In genomic region chr14:90551070-90551704, GRCh38 we compare ENCODE assay signal across 19 cellular contexts.
DNase-seq lines count a peak whose midpoint lies in the region; FAIRE-seq and TF ChIP-seq lines count a peak whose summit lies in the region.
"Had no signal": no experiment of that assay in that cellular context is flagged by ENCODE, and none has a peak within 500 bp of the region (broad histone marks: within the 10 kb centered on the region; RNA-seq: fewer than 3 reads in every experiment).

No MANE protein-coding gene starts in this region.

- no peaks in the 10 kb centered on the region for H3K9me2 ChIP-seq in SK-N-SH

- H3K36me3 ChIP-seq in SK-N-SH (replicated peaks in 1 of 2; ENCODE audit: control insufficient read depth in 1 of 2, insufficient read depth in 2 of 2, low read length in 1 of 2) = no peaks in the 10 kb centered on the region

- peak overlapping the region; percentile 67 to 73; a peak in 3 of 4 replicates for H3K27ac ChIP-seq in SK-N-SH (ENCODE audit: low read depth in 2 of 2, low read length in 1 of 2)
- H3K27ac ChIP-seq in caudate nucleus (ENCODE audit: low read depth, low read length) = peak overlapping the region; percentile 86
- H3K27ac ChIP-seq in temporal lobe (ENCODE audit: low read depth, low read length) = peak overlapping the region; percentile 60

- no peaks in the 10 kb centered on the region for H3K27me3 Mint-ChIP-seq in activated T-cell treated with anti-CD3 and anti-CD28 coated beads, Interleukin-2, amount 50 U/mL, for 24 hours
- H3K27me3 Mint-ChIP-seq: activated naive CD4-positive, alpha-beta T cell treated with anti-CD3 and anti-CD28 coated beads, Interleukin-2, amount 50 U/mL, for 24 hours had no signal

- H3K4me3 ChIP-seq in SK-N-SH (ENCODE audit: low read depth in 2 of 2, low read length in 1 of 2) = no peak overlapping the region
- H3K4me3 ChIP-seq: tibial nerve had no signal

- CTCF ChIA-PET in SK-N-SH (lab: Yijun Ruan, JAX) = interaction anchor here (1.1 to 1.9 kb wide), 2 partner anchors 146 to 151 kb away, joined by 5 to 7 read pairs; no protein-coding TSS in a partner anchor

- no peak for TF ChIP-seq RAD21 in SK-N-SH (IDR thresholded peaks at IDR 0.05; ENCODE audit: low read length)

- no peaks in the 10 kb centered on the region for H3K79me2 ChIP-seq in SK-N-SH (ENCODE audit: insufficient read depth)

- no peaks in the 10 kb centered on the region for H3K27me3 ChIP-seq in SK-N-SH (ENCODE audit: insufficient read depth)
- H3K27me3 ChIP-seq: tibial nerve had no signal

- TF ChIP-seq CTCF in SK-N-SH (IDR thresholded peaks at IDR 0.05) = no peak

- no peaks in the 10 kb centered on the region for H3K4me1 Mint-ChIP-seq in activated T-cell treated with anti-CD3 and anti-CD28 coated beads, Interleukin-2, amount 50 U/mL, for 24 hours (ENCODE audit: low read depth)
- H3K4me1 Mint-ChIP-seq: activated naive CD4-positive, alpha-beta T cell treated with anti-CD3 and anti-CD28 coated beads, Interleukin-2, amount 50 U/mL, for 24 hours; CD8-positive, alpha-beta memory T cell; immature natural killer cell; T-helper 17 cell had no signal

- no peaks in the 10 kb centered on the region for H3K9me3 Mint-ChIP-seq in activated T-cell treated with anti-CD3 and anti-CD28 coated beads, Interleukin-2, amount 50 U/mL, for 24 hours
- H3K9me3 Mint-ChIP-seq: activated naive CD4-positive, alpha-beta T cell treated with anti-CD3 and anti-CD28 coated beads, Interleukin-2, amount 50 U/mL, for 24 hours; CD8-positive, alpha-beta memory T cell; immature natural killer cell had no signal

- 20% methylated on average over 5 of the region's 6 CpGs for WGBS in SK-N-SH (ENCODE audit: low lambda C conversion rate)

- no peak overlapping the region for H3K4me3 Mint-ChIP-seq in activated T-cell treated with anti-CD3 and anti-CD28 coated beads, Interleukin-2, amount 50 U/mL, for 24 hours
- H3K4me3 Mint-ChIP-seq: activated naive CD4-positive, alpha-beta T cell treated with anti-CD3 and anti-CD28 coated beads, Interleukin-2, amount 50 U/mL, for 24 hours; CD8-positive, alpha-beta memory T cell; immature natural killer cell; T-helper 17 cell had no signal

- peak in 1 of 2 experiments; percentile 60; a peak in 2 of 4 replicates for TF ChIP-seq EP300 in SK-N-SH (IDR thresholded peaks at IDR 0.05; ENCODE audit: borderline replicate concordance in 1 of 2, low read depth in 1 of 2, low read length in 1 of 2)

- H3K4me2 ChIP-seq in SK-N-SH = peak overlapping the region; percentile 57

- H3K4me1 ChIP-seq in SK-N-SH (ENCODE audit: control insufficient read depth in 1 of 2, insufficient read depth in 2 of 2, low read depth in 1 of 2, low read length in 1 of 2) = peaks cover 12 to 86% of the 10 kb centered on the region in 2 experiments; a peak in 3 of 4 replicates

- H4K20me1 ChIP-seq in SK-N-SH (ENCODE audit: insufficient read depth) = no peaks in the 10 kb centered on the region

- no peaks in the 10 kb centered on the region for H3K9me3 ChIP-seq in SK-N-SH
- H3K9me3 ChIP-seq: tibial nerve had no signal

- H3F3A ChIP-seq in SK-N-SH (replicated peaks; ENCODE audit: insufficient read depth) = peaks cover 8% of the 10 kb centered on the region

- H2AFZ ChIP-seq in SK-N-SH (ENCODE audit: low read depth) = no peak overlapping the region; the same call in 1 of the 2 replicates

- no peak overlapping the region; the same call in 1 of the 2 replicates for H3K9ac ChIP-seq in SK-N-SH

- H3K36me3 Mint-ChIP-seq in activated T-cell treated with anti-CD3 and anti-CD28 coated beads, Interleukin-2, amount 50 U/mL, for 24 hours (ENCODE audit: low read depth) = no peaks in the 10 kb centered on the region
- H3K36me3 Mint-ChIP-seq: activated naive CD4-positive, alpha-beta T cell treated with anti-CD3 and anti-CD28 coated beads, Interleukin-2, amount 50 U/mL, for 24 hours; CD8-positive, alpha-beta memory T cell; immature natural killer cell had no signal

- no peak overlapping the region for H3K27ac Mint-ChIP-seq in activated T-cell treated with anti-CD3 and anti-CD28 coated beads, Interleukin-2, amount 50 U/mL, for 24 hours
- H3K27ac Mint-ChIP-seq: activated naive CD4-positive, alpha-beta T cell treated with anti-CD3 and anti-CD28 coated beads, Interleukin-2, amount 50 U/mL, for 24 hours; progenitor cell of endocrine pancreas; T-helper 17 cell had no signal

- FAIRE-seq in RCC 7860 (lab: Jason Lieb, UNC) = no peak
- FAIRE-seq: G401.6 had no signal

- DNase-seq in SK-N-SH (no peak), caudate nucleus (lab: John Stamatoyannopoulos, UW) (peak in 3 of 61 donors; percentile 60 to 70 (median 66)), iris pigment epithelial cell (ENCODE audit: low read depth) (peak; percentile 23), RCC 7860 (ENCODE audit: low spot score) (no peak), NCI-H1930 (lab: John Stamatoyannopoulos, UW) (no peak)
- DNase-seq in activated T-cell treated with anti-CD3 and anti-CD28 coated beads, Interleukin-2, amount 50 U/mL, for 24 hours = no peak
- DNase-seq: activated CD4-positive, alpha-beta T cell treated with anti-CD3 and anti-CD28 coated beads for 1 hour; activated CD8-positive, alpha-beta memory T cell treated with anti-CD3 and anti-CD28 coated beads, Interleukin-2, amount 50 U/mL, for 48 hours; immature natural killer cell; midbrain; NCI-H2029 treated with DMSO at 0.1 percent for 48 hours; NCI-H82; T-helper 17 cell had no signal

- POLR2A ChIA-PET in SK-N-SH (lab: Yijun Ruan, JAX) = no interaction called here

TF ChIP-seq in SK-N-SH, 30 proteins besides CTCF, POLR2A, EP300 and RAD21 (continues in another document):
- TF ChIP-seq TAF1 (IDR thresholded peaks at IDR 0.05; ENCODE audit: borderline replicate concordance, low read depth, low read length) (peak; percentile 41; the same call in 1 of the 2 replicates), NFIC (IDR thresholded peaks at IDR 0.05; ENCODE audit: borderline replicate concordance) (peak; percentile 10; the same call in 1 of the 2 replicates), EZH2phosphoT487 (IDR thresholded peaks at IDR 0.05; ENCODE audit: borderline replicate concordance, low read depth) (no peak), RFX5 (IDR thresholded peaks at IDR 0.05; ENCODE audit: low read length) (no peak), MXI1 (IDR thresholded peaks at IDR 0.05; ENCODE audit: low read depth, low read length) (no peak), USF1 (IDR thresholded peaks at IDR 0.05; ENCODE audit: borderline replicate concordance, low read depth) (no peak), SMC3 (IDR thresholded peaks at IDR 0.05; ENCODE audit: low read depth, low read length) (no peak), SIN3A (IDR thresholded peaks at IDR 0.05; ENCODE audit: borderline replicate concordance, low read depth, low read length) (peak; percentile 30; the same call in 1 of the 2 replicates), FOSL2 (IDR thresholded peaks at IDR 0.05; ENCODE audit: borderline replicate concordance, low read depth) (peak; percentile 72), JUND (IDR thresholded peaks at IDR 0.05) (peak; percentile 68; the same call in 1 of the 2 replicates), TEAD4 (IDR thresholded peaks at IDR 0.05; ENCODE audit: borderline replicate concordance, insufficient read depth) (no peak), REST (IDR thresholded peaks at IDR 0.05; ENCODE audit: low read depth, low read length) (no peak), MAX (IDR thresholded peaks at IDR 0.05; ENCODE audit: low read depth) (peak; percentile 57; the same call in 1 of the 2 replicates), POLR2AphosphoS5 (IDR thresholded peaks at IDR 0.05; ENCODE audit: low read depth, low read length) (peak; percentile 30; the same call in 1 of the 2 replicates), RXRA (IDR thresholded peaks at IDR 0.05; ENCODE audit: borderline replicate concordance, low read depth) (no peak), TCF12 (IDR thresholded peaks at IDR 0.05) (peak; percentile 90)
